In genomic region chr14:105286759-105287144, GRCh38 we compare ENCODE assay signal across 1 cellular context.
TF ChIP-seq lines count a peak whose summit lies in the region.

No MANE protein-coding gene starts in this region.

TF ChIP-seq in IMR-90, 13 proteins besides CTCF, POLR2A, EP300 and RAD21 (continued from another document):
- TF ChIP-seq, protein P1, sequence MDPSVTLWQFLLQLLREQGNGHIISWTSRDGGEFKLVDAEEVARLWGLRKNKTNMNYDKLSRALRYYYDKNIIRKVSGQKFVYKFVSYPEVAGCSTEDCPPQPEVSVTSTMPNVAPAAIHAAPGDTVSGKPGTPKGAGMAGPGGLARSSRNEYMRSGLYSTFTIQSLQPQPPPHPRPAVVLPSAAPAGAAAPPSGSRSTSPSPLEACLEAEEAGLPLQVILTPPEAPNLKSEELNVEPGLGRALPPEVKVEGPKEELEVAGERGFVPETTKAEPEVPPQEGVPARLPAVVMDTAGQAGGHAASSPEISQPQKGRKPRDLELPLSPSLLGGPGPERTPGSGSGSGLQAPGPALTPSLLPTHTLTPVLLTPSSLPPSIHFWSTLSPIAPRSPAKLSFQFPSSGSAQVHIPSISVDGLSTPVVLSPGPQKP (IDR thresholded peaks at IDR 0.05; ENCODE audit: borderline replicate concordance, low read depth, low read length): no peak
- TF ChIP-seq FOS (IDR thresholded peaks at IDR 0.05; ENCODE audit: low read depth, low read length): no peak
